Comparison of ENCODE assay signal across 8 cellular contexts in the genomic region with DNA sequence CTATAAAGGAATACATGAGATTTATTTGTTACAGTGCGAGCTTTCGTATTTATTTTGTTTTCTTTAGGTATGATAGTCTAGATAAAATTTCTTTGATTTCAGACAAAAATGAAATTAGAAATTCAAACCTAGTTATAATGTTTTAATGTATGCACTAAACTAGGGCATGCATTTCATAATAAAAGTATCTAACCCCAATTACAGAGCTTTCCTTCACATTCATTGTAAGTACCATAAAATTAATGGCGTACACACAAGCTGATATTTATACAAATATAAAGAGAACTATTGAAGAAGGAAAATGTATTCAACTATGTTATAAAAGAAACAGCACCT.
DNase-seq lines count a peak whose midpoint lies in the region; ATAC-seq and TF ChIP-seq lines count a peak whose summit lies in the region.

No MANE protein-coding gene starts in this region.

- no peak overlapping the region for H2AK5ac ChIP-seq in mesenchymal stem cell (ENCODE audit: low read length, severe bottlenecking)

- H3K9me3 ChIP-seq in DOHH2 (ENCODE audit: control insufficient read depth, insufficient read depth, low read length) (no peaks in the 10 kb centered on the region), mesenchymal stem cell (ENCODE audit: control insufficient read depth, low read length) (no peaks in the 10 kb centered on the region)

- H3K4me1 Mint-ChIP-seq in activated T-helper 17 cell treated with anti-CD3 and anti-CD28 coated beads, Interleukin-2, amount 50 U/mL, for 72 hours: peaks cover 7% of the 10 kb centered on the region

- no peak overlapping the region for H2BK5ac ChIP-seq in mesenchymal stem cell (ENCODE audit: low read depth, low read length, poor library complexity, severe bottlenecking)

- H3K27ac Mint-ChIP-seq in activated T-helper 17 cell treated with anti-CD3 and anti-CD28 coated beads, Interleukin-2, amount 50 U/mL, for 72 hours: no peak overlapping the region

- H2BK120ac ChIP-seq in mesenchymal stem cell (ENCODE audit: low read depth, low read length): no peak overlapping the region

- no peak overlapping the region for H3K18ac ChIP-seq in mesenchymal stem cell (ENCODE audit: low read depth in 1 of 2, low read length in 2 of 2)

- no peaks in the 10 kb centered on the region for H3K79me2 ChIP-seq in DOHH2 (ENCODE audit: control insufficient read depth, low read length)

- H3K4me1 ChIP-seq in DOHH2 (ENCODE audit: control insufficient read depth, low read length) (peaks cover 4% of the 10 kb centered on the region), mesenchymal stem cell (ENCODE audit: control insufficient read depth, insufficient read depth, low read depth, low read length) (peaks cover 5% of the 10 kb centered on the region)

- no peaks in the 10 kb centered on the region for H3K79me1 ChIP-seq in mesenchymal stem cell (replicated peaks; ENCODE audit: low read length, poor library complexity, severe bottlenecking)

- no CpG with 5 or more reads among the region's 3 CpGs for WGBS in mesenchymal stem cell

- no peak overlapping the region for H3K4ac ChIP-seq in mesenchymal stem cell (ENCODE audit: low read depth in 1 of 2, low read length in 2 of 2)

- H3K27me3 ChIP-seq in DOHH2 (ENCODE audit: control insufficient read depth, low read length) (peaks cover 8% of the 10 kb centered on the region), mesenchymal stem cell (ENCODE audit: control insufficient read depth in 1 of 2, insufficient read depth in 1 of 2, low read length in 2 of 2) (no peaks in the 10 kb centered on the region)

- TF ChIP-seq CTCF in 22Rv1 (IDR thresholded peaks at IDR 0.05) (peak; percentile 50), DOHH2 (IDR thresholded peaks at IDR 0.05; ENCODE audit: low read depth, low read length, poor library complexity, severe bottlenecking) (peak; percentile 23)

- no peak overlapping the region for H2BK12ac ChIP-seq in mesenchymal stem cell (ENCODE audit: low read length in 2 of 2)

- no peaks in the 10 kb centered on the region for H3K9me2 ChIP-seq in DOHH2 (replicated peaks; ENCODE audit: control insufficient read depth, low read length)

- H2AFZ ChIP-seq in mesenchymal stem cell (ENCODE audit: low read depth, low read length): no peak overlapping the region

- H4K8ac ChIP-seq in mesenchymal stem cell (ENCODE audit: low read length): no peak overlapping the region

- H3K9me3 Mint-ChIP-seq in activated T-helper 17 cell treated with anti-CD3 and anti-CD28 coated beads, Interleukin-2, amount 50 U/mL, for 72 hours: no peaks in the 10 kb centered on the region

- H3K36me3 ChIP-seq in DOHH2 (ENCODE audit: control insufficient read depth, low read length): no peaks in the 10 kb centered on the region
- no peaks in the 10 kb centered on the region for H3K36me3 ChIP-seq in mesenchymal stem cell (ENCODE audit: control insufficient read depth in 1 of 2, insufficient read depth in 2 of 2, low read depth in 1 of 2, low read length in 2 of 2)

- no peak overlapping the region for H2BK15ac ChIP-seq in mesenchymal stem cell (ENCODE audit: low read depth, poor library complexity, severe bottlenecking)

- H3K4me3 ChIP-seq in DOHH2 (ENCODE audit: low read length) (no peak overlapping the region), mesenchymal stem cell (ENCODE audit: insufficient read depth in 1 of 2, low read depth in 1 of 2, low read length in 2 of 2) (peak overlapping the region in 1 of 2 experiments; percentile 75)

- no peaks in the 10 kb centered on the region for H4K20me1 ChIP-seq in DOHH2 (ENCODE audit: control insufficient read depth, insufficient read depth, low read depth, low read length)

- DNase-seq in mesenchymal stem cell (no peak), NCI-H2029 treated with DMSO at 0.1 percent for 48 hours (lab: John Stamatoyannopoulos, UW) (no peak), H4 (ENCODE audit: low spot score) (no peak)
- no peak for DNase-seq in effector CD4-positive, alpha-beta T cell

- H3K36me3 Mint-ChIP-seq in activated T-helper 17 cell treated with anti-CD3 and anti-CD28 coated beads, Interleukin-2, amount 50 U/mL, for 72 hours (ENCODE audit: low read depth): no peaks in the 10 kb centered on the region

- H3K27me3 Mint-ChIP-seq in activated T-helper 17 cell treated with anti-CD3 and anti-CD28 coated beads, Interleukin-2, amount 50 U/mL, for 72 hours: peaks cover 18% of the 10 kb centered on the region

- no peak overlapping the region for H4K91ac ChIP-seq in mesenchymal stem cell (ENCODE audit: low read length)

- peak overlapping the region; percentile 59 for H3K4me3 Mint-ChIP-seq in activated T-helper 17 cell treated with anti-CD3 and anti-CD28 coated beads, Interleukin-2, amount 50 U/mL, for 72 hours

- H3K9ac ChIP-seq in mesenchymal stem cell (ENCODE audit: low read length): peak overlapping the region; percentile 60

- no peak overlapping the region for H3K23ac ChIP-seq in mesenchymal stem cell (ENCODE audit: low read length in 2 of 2)

- H3K4me2 ChIP-seq in DOHH2 (ENCODE audit: low read length) (no peak overlapping the region), mesenchymal stem cell (ENCODE audit: low read length, poor library complexity, severe bottlenecking) (peak overlapping the region; percentile 68)

- no peaks in the 10 kb centered on the region for H3F3A ChIP-seq in DOHH2 (ENCODE audit: control insufficient read depth, insufficient read depth)

- no peak for ATAC-seq in activated T-helper 17 cell treated with anti-CD3 and anti-CD28 coated beads, Interleukin-2, amount 50 U/mL, for 72 hours (replicated peaks)
- no peak for ATAC-seq in HG03159 (IDR thresholded peaks at IDR 0.05; ENCODE audit: unreplicated experiment)

- H3K27ac ChIP-seq in 22Rv1: no peak overlapping the region
- H3K27ac ChIP-seq in DOHH2 (ENCODE audit: low read depth, low read length): no peak overlapping the region
- H3K27ac ChIP-seq in mesenchymal stem cell (ENCODE audit: low read length, poor library complexity, severe bottlenecking): no peak overlapping the region

- H3K14ac ChIP-seq in mesenchymal stem cell (ENCODE audit: low read length in 2 of 2): no peak overlapping the region
